In the genomic region with DNA sequence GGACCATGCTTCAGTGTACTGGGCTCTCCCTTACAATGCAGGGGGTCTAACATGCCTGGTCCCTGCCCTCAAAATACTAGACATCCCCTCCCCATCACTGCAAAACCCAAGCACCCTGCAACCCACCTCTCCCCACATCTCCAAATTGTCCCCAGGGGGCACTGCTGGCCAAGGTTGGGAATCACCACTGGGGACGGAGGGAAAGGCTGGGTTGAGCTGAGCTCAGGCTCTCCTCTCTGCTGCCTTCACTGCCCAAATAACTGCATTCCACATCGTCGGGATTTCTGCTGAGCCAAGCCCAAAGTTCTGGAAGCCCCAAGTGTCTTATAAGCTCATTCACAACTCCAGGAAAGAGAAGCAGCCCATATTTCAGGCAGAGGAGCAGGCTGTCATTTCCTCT, we compare ENCODE assay signal across 8 cellular contexts.
DNase-seq lines count a peak whose midpoint lies in the region; ATAC-seq and TF ChIP-seq lines count a peak whose summit lies in the region.

No MANE protein-coding gene starts in this region.

- TF ChIP-seq POLR2A in thyroid gland (IDR thresholded peaks at IDR 0.05) = no peak

- H3K9me3 ChIP-seq in thyroid gland = no peaks in the 10 kb centered on the region

- no peak for ATAC-seq in GM19395 (IDR thresholded peaks at IDR 0.05; ENCODE audit: unreplicated experiment)

- no peak overlapping the region for H3K4me3 ChIP-seq in WI38 (ENCODE audit: low read depth, low read length)
- H3K4me3 ChIP-seq in thyroid gland (replicated peaks in 1 of 3) = no peak overlapping the region

- H3K4me1 ChIP-seq in thyroid gland = peaks cover 20 to 25% of the 10 kb centered on the region in 2 donors

- H3K27ac ChIP-seq in thyroid gland = no peak overlapping the region

- TF ChIP-seq CTCF in AG09319 (IDR thresholded peaks at IDR 0.05; ENCODE audit: low read depth, low read length) (peak; percentile 78), GM13977 (IDR thresholded peaks at IDR 0.05; ENCODE audit: extremely low read depth, insufficient read depth, missing control alignments) (peak; percentile 57), WI38 (IDR thresholded peaks at IDR 0.05; ENCODE audit: low read depth, low read length) (peak; percentile 79), thyroid gland (IDR thresholded peaks at IDR 0.05) (peak in 5 of 6 experiments; percentile 27 to 82 (median 64))

- intact Hi-C loops in thyroid gland (cut with DNase I) = no loop called here

- no peak for DNase-seq in AG09319 (ENCODE audit: extremely low read depth, low read depth)
- no peak for DNase-seq in GM13977 (ENCODE audit: low spot score)
- DNase-seq in iPS-NIHi11 (ENCODE audit: low spot score) = peak; percentile 43
- peak; percentile 67 to 68 for DNase-seq in thyroid gland
- no peak for DNase-seq in stimulated activated naive CD4-positive, alpha-beta T cell treated with Interleukin-2 at 50 U/mL for 16 hours (lab: John Stamatoyannopoulos, UW)
- no peak for DNase-seq in activated CD4-positive, alpha-beta T cell treated with anti-CD3 and anti-CD28 coated beads for 4 hours

- no peaks in the 10 kb centered on the region for H3K36me3 ChIP-seq in thyroid gland

- 20 to 27% methylated on average over 3 of the region's 3 CpGs for WGBS in thyroid gland, 2 donors

- H3K27me3 ChIP-seq in thyroid gland = no peaks in the 10 kb centered on the region

- in situ Hi-C loops in GM13977 (cut with MboI; ENCODE audit: low pct_unique_long_range_greater_than_20kb, low sequenced_read_pairs, unreplicated experiment) = no loop called here

Comparison
In these comparisons a context has a peak if more than half of its experiments do, and no peak if none do; other contexts are left out.
1. DNase-seq: peak in iPS-NIHi11 (single experiment) and thyroid gland (2 of 2); none in AG09319 (single experiment), GM13977 (single experiment), stimulated activated naive CD4-positive, alpha-beta T cell treated with Interleukin-2 at 50 U/mL for 16 hours (single experiment) and activated CD4-positive, alpha-beta T cell treated with anti-CD3 and anti-CD28 coated beads for 4 hours (0 of 2).
2. Peak in every context shown above with its lines, with median percentiles within 50 percentile points of each other: CTCF ChIP-seq.